In the genomic region with DNA sequence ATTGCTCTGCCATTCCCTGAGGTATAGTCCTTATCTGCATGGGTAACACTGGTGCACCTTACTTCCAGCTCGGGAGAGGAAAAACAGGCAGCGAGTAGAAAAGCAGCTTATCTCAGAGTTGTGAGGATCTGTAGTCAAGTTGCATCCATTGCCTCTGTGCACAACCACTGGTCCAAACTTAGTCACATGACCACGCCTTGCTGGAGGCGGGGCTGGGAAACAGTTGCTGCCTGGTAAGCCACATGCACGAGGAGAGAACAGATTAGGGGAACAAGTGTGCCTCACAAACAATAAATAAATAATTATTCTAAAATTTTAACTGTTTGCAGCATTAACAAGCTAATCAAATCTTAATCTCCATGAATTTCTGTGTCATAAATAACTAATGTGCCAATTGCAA, we compare ENCODE assay signal across 1 cellular context.
TF ChIP-seq lines count a peak whose summit lies in the region.

No MANE protein-coding gene starts in this region.

TF ChIP-seq in GM12878, 131 proteins besides CTCF, POLR2A, EP300 and RAD21:
- no peak for TF ChIP-seq EGR1 (IDR thresholded peaks at IDR 0.05; ENCODE audit: borderline replicate concordance in 1 of 2, low read depth in 2 of 2, low read length in 2 of 2)
- TF ChIP-seq, protein P1, sequence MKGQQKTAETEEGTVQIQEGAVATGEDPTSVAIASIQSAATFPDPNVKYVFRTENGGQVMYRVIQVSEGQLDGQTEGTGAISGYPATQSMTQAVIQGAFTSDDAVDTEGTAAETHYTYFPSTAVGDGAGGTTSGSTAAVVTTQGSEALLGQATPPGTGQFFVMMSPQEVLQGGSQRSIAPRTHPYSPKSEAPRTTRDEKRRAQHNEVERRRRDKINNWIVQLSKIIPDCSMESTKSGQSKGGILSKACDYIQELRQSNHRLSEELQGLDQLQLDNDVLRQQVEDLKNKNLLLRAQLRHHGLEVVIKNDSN (IDR thresholded peaks at IDR 0.05; ENCODE audit: borderline replicate concordance, extremely low read length, insufficient read depth, low read depth, low read length) = peak; percentile 34
TF ChIP-seq in GM12878: peak in this region for 1.
